Comparison of ENCODE assay signal across 28 cellular contexts in the genomic region with DNA sequence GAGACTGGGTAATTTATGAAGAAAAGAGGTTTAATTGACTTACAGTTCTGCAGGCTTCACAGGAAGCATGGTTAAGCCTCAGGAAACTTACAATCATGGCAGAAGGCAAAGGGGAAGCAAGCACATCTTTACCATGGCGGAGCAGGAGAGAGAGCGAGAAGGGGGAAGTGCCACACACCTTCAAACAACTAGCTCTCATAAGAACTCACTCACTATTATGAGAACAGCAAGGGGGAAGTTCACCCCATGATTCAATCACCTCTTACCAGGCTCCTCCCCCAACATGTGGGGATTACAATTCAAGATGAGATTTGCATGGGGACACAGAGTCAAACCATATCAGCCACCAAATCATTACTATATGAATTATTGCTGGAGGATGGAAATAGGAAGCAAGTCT. TPM values are rescaled to one million over a fixed set of nuclear protein-coding genes. Genes with fewer than 3 reads are reported as not detected.
DNase-seq lines count a peak whose midpoint lies in the region; ATAC-seq and TF ChIP-seq lines count a peak whose summit lies in the region.
"Had no signal": no experiment of that assay in that cellular context is flagged by ENCODE, and none has a peak within 500 bp of the region (broad histone marks: within the 10 kb centered on the region; RNA-seq: fewer than 3 reads in every experiment).

No MANE protein-coding gene starts in this region.

- no peak overlapping the region for H3K4me3 Mint-ChIP-seq in memory B cell
- H3K4me3 Mint-ChIP-seq: CD4-positive, alpha-beta memory T cell had no signal

- 92 to 94% methylated on average over 2 of the region's 2 CpGs for WGBS in heart right ventricle, 2 donors

- peak; percentile 94 for ATAC-seq in memory B cell (ENCODE audit: low read depth)
- no peak for ATAC-seq in heart right ventricle
- ATAC-seq: Right ventricle myocardium inferior had no signal

- no peak overlapping the region for H3K9ac ChIP-seq in OCI-LY3 (ENCODE audit: low read length)
- H3K9ac ChIP-seq: BLaER1 treated with 17β-estradiol and CSF1 and Interleukin-3, amounts not matched to agents 10 nM and 100 nM; GM23248 had no signal

- H3K4me3 ChIP-seq in HL-60 (replicated peaks; ENCODE audit: insufficient read depth, low read length), result no peak overlapping the region
- H3K4me3 ChIP-seq in OCI-LY3 (ENCODE audit: low read length), result 0 out of 2 replicates have a peak overlapping the region, but pooled peaks have one; percentile 14
- H3K4me3 ChIP-seq in coronary artery, result no peak overlapping the region
- H3K4me3 ChIP-seq in heart right ventricle, result no peak overlapping the region
- H3K4me3 ChIP-seq: BLaER1 treated with 17β-estradiol and CSF1 and Interleukin-3, amounts not matched to agents 10 nM and 100 nM; GM23248; PC-9; SJSA1 had no signal

- intact Hi-C loops in heart right ventricle (cut with DNase I), result no loop called here

- H3K36me3 ChIP-seq in OCI-LY3 (replicated peaks; ENCODE audit: low read depth, low read length), result peaks cover 2% of the 10 kb centered on the region
- H3K36me3 ChIP-seq in heart right ventricle, result no peaks in the 10 kb centered on the region
- H3K36me3 ChIP-seq: BLaER1 treated with 17β-estradiol and CSF1 and Interleukin-3, amounts not matched to agents 10 nM and 100 nM; SJSA1 had no signal

- H3K27ac ChIP-seq in HL-60 (replicated peaks) (no peak overlapping the region), OCI-LY3 (ENCODE audit: low read length) (peak overlapping the region; percentile 42), coronary artery (no peak overlapping the region), heart right ventricle (no peak overlapping the region)
- H3K27ac ChIP-seq: BLaER1 treated with 17β-estradiol and CSF1 and Interleukin-3, amounts not matched to agents 10 nM and 100 nM; GM23248; PC-9; SJSA1 had no signal

- no peak for TF ChIP-seq CTCF in HL-60 (IDR thresholded peaks at IDR 0.05; ENCODE audit: insufficient read depth, low read length)
- no peak for TF ChIP-seq CTCF in OCI-LY3 (IDR thresholded peaks at IDR 0.05; ENCODE audit: low read depth, low read length)
- no peak for TF ChIP-seq CTCF in coronary artery (IDR thresholded peaks at IDR 0.05)
- TF ChIP-seq CTCF in heart right ventricle (IDR thresholded peaks at IDR 0.05), result no peak

- H3K9me3 ChIP-seq in OCI-LY3 (ENCODE audit: insufficient read depth, low read length) (no peaks in the 10 kb centered on the region), heart right ventricle (no peaks in the 10 kb centered on the region)
- H3K9me3 ChIP-seq: SJSA1 had no signal

- H3K79me2 ChIP-seq in OCI-LY3 (ENCODE audit: low read length), result no peaks in the 10 kb centered on the region

- H3K4me1 ChIP-seq in OCI-LY3 (ENCODE audit: low read length), result peaks cover 10% of the 10 kb centered on the region
- no peaks in the 10 kb centered on the region for H3K4me1 ChIP-seq in heart right ventricle
- H3K4me1 ChIP-seq: BLaER1 treated with 17β-estradiol and CSF1 and Interleukin-3, amounts not matched to agents 10 nM and 100 nM had no signal

- peaks cover 7% of the 10 kb centered on the region for H3K4me1 Mint-ChIP-seq in memory B cell
- H3K4me1 Mint-ChIP-seq: CD4-positive, alpha-beta memory T cell had no signal

- H3K27me3 ChIP-seq in HL-60 (ENCODE audit: insufficient read depth, poor library complexity, severe bottlenecking), result no peaks in the 10 kb centered on the region
- no peaks in the 10 kb centered on the region for H3K27me3 ChIP-seq in OCI-LY3 (ENCODE audit: low read depth, low read length)
- no peaks in the 10 kb centered on the region for H3K27me3 ChIP-seq in heart right ventricle
- H3K27me3 ChIP-seq: BLaER1 treated with 17β-estradiol and CSF1 and Interleukin-3, amounts not matched to agents 10 nM and 100 nM; SJSA1 had no signal

- H2AFZ ChIP-seq in OCI-LY3 (ENCODE audit: low read depth, low read length), result peak overlapping the region; percentile 62; the same call in 1 of the 2 replicates
- H2AFZ ChIP-seq: GM23248, PC-9 had no signal

- DNase-seq in CD1c-positive myeloid dendritic cell (ENCODE audit: extremely low spot score) (peak; percentile 30), HL-60 (ENCODE audit: low read depth in 1 of 2, low spot score in 1 of 2) (peak; percentile 26 to 68), memory B cell (ENCODE audit: low spot score in 2 of 2) (peak in 1 of 2 donors; percentile 32), coronary artery (ENCODE audit: low spot score) (no peak), NCI-H1417 treated with DMSO at 0.1 percent for 48 hours (lab: John Stamatoyannopoulos, UW) (no peak), heart right ventricle (no peak), COLO829 (ENCODE audit: low spot score) (no peak)
- DNase-seq: CD4-positive, alpha-beta memory T cell; DMS 273 treated with DMSO at 0.1 percent for 48 hours; DMS79; EL; GDM1; GM23248; H7; Kasumi-1; NCI-H1092; NCI-H1436 treated with DMSO at 0.1 percent for 48 hours; NCI-H187 treated with DMSO at 0.1 percent for 48 hours; NCI-H446; NCI-H524 treated with DMSO at 0.1 percent for 48 hours; NCI-H774; NK-92 treated with Interleukin-12 subunit alpha and Interleukin-12 subunit beta, amount 100 ng/mL, for 24 hours; PC-9; T-helper 1 cell had no signal

- peak overlapping the region; percentile 34 for H3K4me2 ChIP-seq in OCI-LY3 (ENCODE audit: low read length)
- H3K4me2 ChIP-seq: BLaER1 treated with 17β-estradiol and CSF1 and Interleukin-3, amounts not matched to agents 10 nM and 100 nM; PC-9 had no signal

- no peaks in the 10 kb centered on the region for H4K20me1 ChIP-seq in OCI-LY3 (ENCODE audit: insufficient read depth, low read length)
- H4K20me1 ChIP-seq: BLaER1 treated with 17β-estradiol and CSF1 and Interleukin-3, amounts not matched to agents 10 nM and 100 nM had no signal

- H3K27me3 Mint-ChIP-seq in memory B cell, result no peaks in the 10 kb centered on the region

- peaks cover 5% of the 10 kb centered on the region for H3K36me3 Mint-ChIP-seq in memory B cell

- H3K9me3 Mint-ChIP-seq in memory B cell, result peaks cover 9% of the 10 kb centered on the region

- H3K27ac Mint-ChIP-seq in memory B cell, result no peak overlapping the region
- H3K27ac Mint-ChIP-seq: CD4-positive, alpha-beta memory T cell had no signal

RNA-seq across cellular contexts. Expression of a gene that starts 30.3 kb away (rescaled TPM):
- 10 to 100 TPM; 21.4 to 31.1 (median 24.1) TPM for total RNA-seq in heart right ventricle
- polyA plus RNA-seq in heart right ventricle, result 1 to 10 TPM; 4.1 to 7.8 TPM

RNA-seq across cellular contexts. Expression of a gene that starts 54.5 kb away (rescaled TPM):
- 100 to 1,000 TPM in 1 of 10 donors, 10 to 100 TPM in 5, 1 to 10 TPM in 4; 4.1 to 148 (median 14.7) TPM for total RNA-seq in heart right ventricle
- 1 to 10 TPM; 2.6 to 7.2 TPM for polyA plus RNA-seq in heart right ventricle
- total RNA-seq: PC-9 had no signal

Comparison
In these comparisons a context has a peak if more than half of its experiments do, and no peak if none do; other contexts are left out.
1. DNase-seq: peak in CD1c-positive myeloid dendritic cell (single experiment) and HL-60 (2 of 2); none in coronary artery (single experiment), NCI-H1417 treated with DMSO at 0.1 percent for 48 hours (single experiment), heart right ventricle (0 of 2) and COLO829 (single experiment).